8 cellular contexts compared by ENCODE assay signal in the genomic region with DNA sequence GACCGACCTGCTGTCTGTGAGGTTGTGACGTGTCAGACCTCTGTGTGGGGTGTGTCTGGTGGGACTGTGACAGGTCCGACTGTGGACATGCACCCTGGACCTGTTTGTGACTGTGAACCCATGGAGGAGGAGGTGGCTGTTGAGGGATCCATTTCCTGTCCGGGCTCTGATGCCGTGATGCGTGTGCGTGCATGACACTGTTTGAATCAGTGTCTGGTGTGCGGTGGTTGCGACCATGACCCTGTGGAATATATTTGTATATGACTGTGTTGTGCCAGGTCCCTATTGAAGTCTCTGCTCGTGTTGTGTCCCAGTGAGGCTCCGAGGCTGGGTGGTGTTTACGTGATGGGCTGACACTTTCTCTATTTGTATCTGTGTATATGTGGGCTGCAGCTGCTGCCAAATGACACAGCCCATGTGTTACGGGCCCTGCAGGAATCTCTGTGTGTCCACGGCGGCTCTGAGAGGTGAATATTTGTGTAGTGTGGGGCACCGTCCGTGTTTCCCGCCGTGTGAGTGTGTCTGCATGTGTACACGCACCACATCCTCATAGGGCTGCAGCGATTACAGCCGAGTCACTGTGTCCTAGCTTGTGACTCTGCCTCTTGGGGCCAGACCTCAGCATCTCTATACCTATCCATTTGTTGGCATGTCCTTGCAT. TPM values are rescaled to one million over a fixed set of nuclear protein-coding genes. Genes with fewer than 3 reads are reported as not detected.
DNase-seq lines count a peak whose midpoint lies in the region; ATAC-seq and TF ChIP-seq lines count a peak whose summit lies in the region.

No MANE protein-coding gene starts in this region.

- H3K23ac ChIP-seq in trophoblast cell (ENCODE audit: low read length), result no peak overlapping the region

- no peak overlapping the region for H3K9ac ChIP-seq in trophoblast cell (ENCODE audit: low read length)

- H2BK12ac ChIP-seq in trophoblast cell (ENCODE audit: low read length), result no peak overlapping the region

- H3K27ac ChIP-seq in left ventricle myocardium inferior (replicated peaks) (peak overlapping the region; percentile 84), coronary artery (peak overlapping the region; percentile 87 to 95), trophoblast cell (ENCODE audit: low read depth, low read length) (no peak overlapping the region)

- DNase-seq in left ventricle myocardium inferior, result no peak
- DNase-seq in left cardiac atrium, result no peak
- peak; percentile 42 for DNase-seq in NCI-H69 (lab: John Stamatoyannopoulos, UW)
- DNase-seq in coronary artery (ENCODE audit: low spot score), result no peak
- DNase-seq in trophoblast cell, result peak in 1 of 2 donors; percentile 37
- DNase-seq in middle frontal gyrus (ENCODE audit: extremely low spot score, low spot score), result no peak
- DNase-seq in retina, result no peak

- H3K79me1 ChIP-seq in trophoblast cell (ENCODE audit: low read length), result peaks cover 33% of the 10 kb centered on the region

- no peak overlapping the region for H4K8ac ChIP-seq in trophoblast cell (ENCODE audit: low read depth, low read length)

- peak overlapping the region; percentile 49 for H3K4me3 ChIP-seq in left ventricle myocardium inferior
- peak overlapping the region; percentile 57 for H3K4me3 ChIP-seq in coronary artery
- no peak overlapping the region for H3K4me3 ChIP-seq in trophoblast cell (ENCODE audit: low read depth, low read length)

- H3K27me3 ChIP-seq in left ventricle myocardium inferior (ENCODE audit: low read depth), result no peaks in the 10 kb centered on the region
- no peaks in the 10 kb centered on the region for H3K27me3 ChIP-seq in trophoblast cell (ENCODE audit: insufficient read depth, low read length)

- ATAC-seq in left cardiac atrium (no peak), HG02610 (IDR thresholded peaks at IDR 0.05; ENCODE audit: unreplicated experiment) (no peak)

- peak overlapping the region; percentile 16 for H3K14ac ChIP-seq in trophoblast cell (ENCODE audit: low read length)

- H3K4ac ChIP-seq in trophoblast cell (ENCODE audit: low read depth, low read length), result no peak overlapping the region

- H3K4me1 ChIP-seq in left ventricle myocardium inferior (peaks cover 64% of the 10 kb centered on the region), trophoblast cell (ENCODE audit: control insufficient read depth in 1 of 2, insufficient read depth in 2 of 2, low read length in 2 of 2) (peaks cover 33 to 43% of the 10 kb centered on the region in 2 experiments)

- TF ChIP-seq CTCF in left ventricle myocardium inferior (IDR thresholded peaks at IDR 0.05; ENCODE audit: borderline replicate concordance) (no peak), coronary artery (IDR thresholded peaks at IDR 0.05) (no peak)

- intact Hi-C loops in left ventricle myocardium inferior (cut with micrococcal nuclease), result no loop called here
- intact Hi-C loops in left cardiac atrium (cut with DNase I), result loop anchor here in 1 of 2 donors (10.0 kb wide), 1 partner anchor 107 kb away; a partner anchor contains a TSS

- WGBS in trophoblast cell (ENCODE audit: extremely low coverage, insufficient coverage, insufficient read length), result no CpG with 5 or more reads among the region's 22 CpGs

- peak overlapping the region; percentile 80 for H4K91ac ChIP-seq in trophoblast cell (ENCODE audit: low read depth, low read length)

- H3K18ac ChIP-seq in trophoblast cell (ENCODE audit: low read length), result no peak overlapping the region

- H3K4me2 ChIP-seq in trophoblast cell (ENCODE audit: low read length), result no peak overlapping the region

- H3K36me3 ChIP-seq in left ventricle myocardium inferior, result peaks cover 29% of the 10 kb centered on the region
- peaks cover 34 to 44% of the 10 kb centered on the region in 2 experiments for H3K36me3 ChIP-seq in trophoblast cell (ENCODE audit: control insufficient read depth in 1 of 2, insufficient read depth in 2 of 2, low read length in 2 of 2)

- no peak overlapping the region for H4K12ac ChIP-seq in trophoblast cell (ENCODE audit: low read depth, low read length)

- no peaks in the 10 kb centered on the region for H3K9me3 ChIP-seq in left ventricle myocardium inferior (replicated peaks)
- peaks cover 3% of the 10 kb centered on the region for H3K9me3 ChIP-seq in trophoblast cell (ENCODE audit: insufficient read depth, low read depth, low read length)

- no peak overlapping the region for H2AK5ac ChIP-seq in trophoblast cell (ENCODE audit: low read length)

- H3K79me2 ChIP-seq in trophoblast cell (ENCODE audit: control insufficient read depth, insufficient read depth, low read length, poor library complexity), result peaks cover 13% of the 10 kb centered on the region

- H2BK120ac ChIP-seq in trophoblast cell (ENCODE audit: insufficient read depth, low read length, poor library complexity), result no peak overlapping the region

- no peak overlapping the region for H2AFZ ChIP-seq in trophoblast cell (ENCODE audit: insufficient read depth, low read length, poor library complexity)

- H2BK5ac ChIP-seq in trophoblast cell (ENCODE audit: low read depth, low read length, poor library complexity), result no peak overlapping the region

RNA-seq across cellular contexts. Expression of a gene that starts 18.3 kb away (rescaled TPM):
- 15.5 TPM for total RNA-seq in left ventricle myocardium inferior
- total RNA-seq in left cardiac atrium, result 10 to 100 TPM; 18.0 to 18.6 TPM
- polyA plus RNA-seq in trophoblast cell (2013), result 24.7 and 26.3 TPM in 2 replicates

RNA-seq across cellular contexts. Expression of a gene that starts 25.4 kb away (rescaled TPM):
- total RNA-seq in left ventricle myocardium inferior, result 14.9 TPM
- 10 to 100 TPM; 29.3 to 31.5 TPM for total RNA-seq in left cardiac atrium
- polyA plus RNA-seq in trophoblast cell (2013), result 140 and 142 TPM in 2 replicates

RNA-seq across cellular contexts. Expression of a gene that starts 35.7 kb away (rescaled TPM):
- 2.5 TPM for total RNA-seq in left ventricle myocardium inferior
- total RNA-seq in left cardiac atrium, result 1 to 10 TPM; 3.5 to 4.1 TPM
- 3.2 TPM in 2 replicates for polyA plus RNA-seq in trophoblast cell (2013)

RNA-seq across cellular contexts. Expression of a gene that starts 48.0 kb away (rescaled TPM):
- total RNA-seq in left ventricle myocardium inferior (2.8 TPM), left cardiac atrium (1 to 10 TPM; 6.3 to 6.8 TPM)
- 2.8 and 3.3 TPM in 2 replicates for polyA plus RNA-seq in trophoblast cell (2013)
